1 cellular context compared by ENCODE assay signal in genomic region chr2:220228310-220229006, GRCh38.
TF ChIP-seq lines count a peak whose summit lies in the region.

No MANE protein-coding gene starts in this region.

TF ChIP-seq in HepG2, 621 proteins besides CTCF, POLR2A, EP300 and RAD21:
- TF ChIP-seq SNAPC4 (CRISPR knock-in tag; IDR thresholded peaks at IDR 0.05) = no peak
- 0 out of 2 replicates have a peak, but pooled peaks have one; percentile 32 for TF ChIP-seq RFX5 (IDR thresholded peaks at IDR 0.05; ENCODE audit: low read depth, low read length)
- no peak for TF ChIP-seq ZBTB42 (CRISPR knock-in tag; IDR thresholded peaks at IDR 0.05)
- TF ChIP-seq RARA (CRISPR knock-in tag; IDR thresholded peaks at IDR 0.05) = peak; percentile 43; the same call in 1 of the 2 replicates
